In genomic region chr18:76404345-76404831, GRCh38 we compare ENCODE assay signal across 28 cellular contexts.
DNase-seq lines count a peak whose midpoint lies in the region; ATAC-seq, FAIRE-seq and TF ChIP-seq lines count a peak whose summit lies in the region.
"Had no signal": no experiment of that assay in that cellular context is flagged by ENCODE, and none has a peak within 500 bp of the region (broad histone marks: within the 10 kb centered on the region; RNA-seq: fewer than 3 reads in every experiment).

No MANE protein-coding gene starts in this region.

- H2BK120ac ChIP-seq in H9 (ENCODE audit: low read depth, low read length, poor library complexity, severe bottlenecking), result no peak overlapping the region
- H2BK120ac ChIP-seq in IMR-90 (ENCODE audit: low read depth, low read length), result no peak overlapping the region

- no peak overlapping the region for H2BK12ac ChIP-seq in H9 (ENCODE audit: insufficient read length, low read depth, low read length)

- CTCF ChIA-PET in IMR-90 (lab: Yijun Ruan, JAX), result no interaction called here

- H3K4me2 ChIP-seq in H9 (ENCODE audit: insufficient read depth, insufficient read length, low read length) (no peak overlapping the region), IMR-90 (ENCODE audit: low read depth, low read length) (no peak overlapping the region)

- no TSS peak for BruUV-seq in IMR-90 (replicated peaks; lab: Mats Ljungman, UMichigan)

- no peak for DNase-seq in H9
- no peak for DNase-seq in IMR-90
- no peak for DNase-seq in endothelial cell (ENCODE audit: low spot score)
- no peak for DNase-seq in urothelium cell line (ENCODE audit: low spot score)
- no peak for DNase-seq in H4 (ENCODE audit: low spot score)
- DNase-seq in activated CD4-positive, alpha-beta T cell treated with anti-CD3 and anti-CD28 coated beads for 4 hours, result no peak
- DNase-seq: Caco-2; CD8-positive, alpha-beta T cell; DMS 273 treated with DMSO at 0.1 percent for 48 hours; DMS79; EL; GDM1; GOT3; KBM-7; MV-4-11; NCI-H1105; NCI-H1436 treated with DMSO at 0.1 percent for 48 hours; NCI-H1930; NCI-H2107; NCI-H446 treated with DMSO at 0.1 percent for 48 hours; NCI-H526; SHP77 had no signal

- no peak overlapping the region for H3K27ac ChIP-seq in H9 (ENCODE audit: insufficient read length, low read depth, low read length)
- H3K27ac ChIP-seq in IMR-90 (ENCODE audit: insufficient read depth, low read length), result no peak overlapping the region
- H3K27ac ChIP-seq: C4-2B, RWPE1 had no signal

- H2BK15ac ChIP-seq in H9 (ENCODE audit: low read depth, low read length) (no peak overlapping the region), IMR-90 (ENCODE audit: low read depth, low read length) (no peak overlapping the region)

- H3K56ac ChIP-seq in H9 (ENCODE audit: insufficient read length, low read depth, low read length), result no peak overlapping the region
- H3K56ac ChIP-seq in IMR-90 (ENCODE audit: extremely low read depth, insufficient read depth, low read length), result no peak overlapping the region

- H3K4ac ChIP-seq in H9 (ENCODE audit: low read depth, low read length), result no peak overlapping the region
- no peak overlapping the region for H3K4ac ChIP-seq in IMR-90 (ENCODE audit: low read depth, low read length)

- H3K79me1 ChIP-seq in H9 (ENCODE audit: insufficient read depth, low read depth, low read length, poor library complexity, severe bottlenecking) (no peaks in the 10 kb centered on the region), IMR-90 (ENCODE audit: low read depth in 1 of 2, low read length in 2 of 2) (peaks cover 31 to 94% of the 10 kb centered on the region in 2 experiments)

- H3K27ac Mint-ChIP-seq in H9, result no peak overlapping the region
- H3K27ac Mint-ChIP-seq in endothelial cell (ENCODE audit: unreplicated experiment), result no peak overlapping the region
- H3K27ac Mint-ChIP-seq: B cell; CD8-positive, alpha-beta T cell had no signal

- no peaks in the 10 kb centered on the region for H3K27me3 Mint-ChIP-seq in H9 (ENCODE audit: low read depth)
- H3K27me3 Mint-ChIP-seq in endothelial cell (ENCODE audit: unreplicated experiment), result peaks cover 28% of the 10 kb centered on the region
- H3K27me3 Mint-ChIP-seq: B cell had no signal

- H3K9me3 Mint-ChIP-seq in H9, result no peaks in the 10 kb centered on the region
- H3K9me3 Mint-ChIP-seq in endothelial cell (ENCODE audit: unreplicated experiment), result no peaks in the 10 kb centered on the region
- H3K9me3 Mint-ChIP-seq: CD8-positive, alpha-beta T cell had no signal

- H2BK20ac ChIP-seq in H9 (ENCODE audit: low read depth, low read length, poor library complexity, severe bottlenecking), result no peak overlapping the region
- no peak overlapping the region for H2BK20ac ChIP-seq in IMR-90 (ENCODE audit: low read depth, low read length)

- POLR2A ChIA-PET in IMR-90 (lab: Charles Lee; ENCODE audit: unreplicated experiment), result no interaction called here

- H2AK5ac ChIP-seq in H9 (ENCODE audit: insufficient read length, low read length) (no peak overlapping the region), IMR-90 (ENCODE audit: low read depth, low read length) (no peak overlapping the region)

- H3K9me3 ChIP-seq in H9 (ENCODE audit: control insufficient read depth, low read depth, low read length) (no peaks in the 10 kb centered on the region), IMR-90 (ENCODE audit: control insufficient read depth, insufficient read depth, low read length) (no peaks in the 10 kb centered on the region)
- H3K9me3 ChIP-seq: Caco-2 had no signal

- H3K4me1 Mint-ChIP-seq in H9, result peaks cover 3 to 6% of the 10 kb centered on the region in 2 experiments; a peak in 3 of 4 replicates
- H3K4me1 Mint-ChIP-seq in endothelial cell (ENCODE audit: unreplicated experiment), result peaks cover 2% of the 10 kb centered on the region
- H3K4me1 Mint-ChIP-seq: B cell had no signal

- no CpG with 5 or more reads among the region's 8 CpGs for WGBS in H9 (ENCODE audit: extremely low coverage, insufficient read length, low lambda C conversion rate)
- 97% methylated on average over 7 of the region's 8 CpGs; no CpG with 5 or more reads in 1 of the 2 experiments for WGBS in IMR-90 (ENCODE audit: extremely low coverage in 2 of 2, insufficient read length in 1 of 2), 2 experiments

- in situ Hi-C loops in IMR-90 (cut with MboI; ENCODE audit: low sequenced_read_pairs), result loop anchor here (5.0 kb wide), 1 partner anchor 218 kb away; no protein-coding TSS in a partner anchor

- H3K23me2 ChIP-seq in H9 (ENCODE audit: insufficient read length, low read depth, low read length, poor library complexity, severe bottlenecking), result no peaks in the 10 kb centered on the region

- peak overlapping the region; percentile 47 for H4K8ac ChIP-seq in H9 (replicated peaks; ENCODE audit: insufficient read length, low read depth, low read length)
- H4K8ac ChIP-seq in IMR-90 (ENCODE audit: low read depth in 2 of 2, low read length in 2 of 2), result no peak overlapping the region

- H4K5ac ChIP-seq in H9 (ENCODE audit: insufficient read length, low read depth, low read length) (peak overlapping the region; percentile 93), IMR-90 (ENCODE audit: low read depth, low read length) (no peak overlapping the region)

- ATAC-seq in IMR-90 (ENCODE audit: low read depth), result no peak
- ATAC-seq in HG02852 (IDR thresholded peaks at IDR 0.05; ENCODE audit: unreplicated experiment), result no peak
- ATAC-seq: CD8-positive, alpha-beta T cell; Panc1 had no signal

- no peak overlapping the region for H3T11ph ChIP-seq in H9 (ENCODE audit: low read length)

- no peak overlapping the region for H4K91ac ChIP-seq in H9 (ENCODE audit: insufficient read length, low read depth, low read length)
- H4K91ac ChIP-seq in IMR-90 (ENCODE audit: insufficient read depth, low read depth, low read length), result no peak overlapping the region

- H3K4me3 Mint-ChIP-seq in H9 (no peak overlapping the region), endothelial cell (ENCODE audit: unreplicated experiment) (peak overlapping the region; percentile 49)
- H3K4me3 Mint-ChIP-seq: B cell; CD8-positive, alpha-beta T cell had no signal

- H3K18ac ChIP-seq in H9 (ENCODE audit: insufficient read length, low read depth, low read length) (no peak overlapping the region), IMR-90 (ENCODE audit: low read depth, low read length) (no peak overlapping the region)

- H3K9ac ChIP-seq in H9 (ENCODE audit: extremely low read depth, insufficient read length, low read length) (no peak overlapping the region), IMR-90 (ENCODE audit: low read depth, low read length) (no peak overlapping the region)

- peaks cover 0 to 2% (median 0%) of the 10 kb centered on the region in 3 experiments; a peak in 3 of 7 replicates for H3K36me3 Mint-ChIP-seq in H9 (ENCODE audit: insufficient read depth in 1 of 3, low read depth in 3 of 3)
- H3K36me3 Mint-ChIP-seq in endothelial cell (ENCODE audit: low read depth, unreplicated experiment), result peaks cover 23% of the 10 kb centered on the region

- H2BK5ac ChIP-seq in H9 (ENCODE audit: insufficient read length, low read length) (peak overlapping the region; percentile 69), IMR-90 (ENCODE audit: low read depth, low read length, poor library complexity, severe bottlenecking) (no peak overlapping the region)

- H3K4me3 ChIP-seq in IMR-90 (ENCODE audit: insufficient read depth, low read depth, low read length), result no peak overlapping the region

- H2AK9ac ChIP-seq in IMR-90 (replicated peaks; ENCODE audit: low read depth, low read length, poor library complexity), result peak overlapping the region; percentile 43

- no peaks in the 10 kb centered on the region for H4K20me1 ChIP-seq in H9 (ENCODE audit: control insufficient read depth, insufficient read depth, insufficient read length)
- H4K20me1 ChIP-seq in IMR-90 (ENCODE audit: insufficient read depth, low read length), result peaks cover 86% of the 10 kb centered on the region

- no peaks in the 10 kb centered on the region for H3K79me2 ChIP-seq in H9 (ENCODE audit: insufficient read depth, low read length)

- H3K14ac ChIP-seq in H9 (ENCODE audit: insufficient read depth, low read length) (no peak overlapping the region), IMR-90 (replicated peaks; ENCODE audit: low read depth, low read length) (no peak overlapping the region)

- no peak for TF ChIP-seq POLR2A in IMR-90 (IDR thresholded peaks at IDR 0.05; ENCODE audit: low read depth, low read length)

- peaks cover 18% of the 10 kb centered on the region; the same call in 1 of the 2 replicates for H3K36me3 ChIP-seq in IMR-90 (ENCODE audit: control insufficient read depth, insufficient read depth, low read length)

- H3K9me1 ChIP-seq in IMR-90 (ENCODE audit: insufficient read depth, low read length), result peaks cover 27% of the 10 kb centered on the region

- dilution Hi-C loops in IMR-90 (cut with HindIII; ENCODE audit: low sequenced_read_pairs, unreplicated experiment), result no loop called here

- intact Hi-C loops in IMR-90 (cut with micrococcal nuclease), result no loop called here

- no peaks in the 10 kb centered on the region for H3K4me1 ChIP-seq in H9 (ENCODE audit: insufficient read depth, low read length)
- no peaks in the 10 kb centered on the region for H3K4me1 ChIP-seq in IMR-90 (ENCODE audit: control insufficient read depth, insufficient read depth, low read length)
- H3K4me1 ChIP-seq: Caco-2 had no signal

- no peak overlapping the region for H2AFZ ChIP-seq in H9 (ENCODE audit: low read length)
- no peak overlapping the region for H2AFZ ChIP-seq in IMR-90 (replicated peaks; ENCODE audit: low read length, poor library complexity)

- TF ChIP-seq CTCF in H9 (conservative IDR thresholded peaks at IDR 0.05) (no peak), IMR-90 (conservative IDR thresholded peaks at IDR 0.05; ENCODE audit: low read depth, low read length) (no peak), endothelial cell (IDR thresholded peaks at IDR 0.05; ENCODE audit: unreplicated experiment) (no peak)

- H3K23ac ChIP-seq in H9 (ENCODE audit: insufficient read length, low read depth, low read length) (peak overlapping the region; percentile 25), IMR-90 (ENCODE audit: low read depth, low read length) (no peak overlapping the region)

- FAIRE-seq in urothelium cell line (lab: Jason Lieb, UNC), result peak; percentile 89
- FAIRE-seq: GM12892 had no signal

- no peak for TF ChIP-seq RAD21 in IMR-90 (IDR thresholded peaks at IDR 0.05; ENCODE audit: low read length)

- no peaks in the 10 kb centered on the region for H3K27me3 ChIP-seq in H9 (ENCODE audit: insufficient read depth, low read length)
- H3K27me3 ChIP-seq in IMR-90 (ENCODE audit: control insufficient read depth, insufficient read depth, low read length), result no peaks in the 10 kb centered on the region

TF ChIP-seq in IMR-90, 13 proteins besides CTCF, POLR2A, EP300 and RAD21 (continues in another document):
- TF ChIP-seq CEBPB (IDR thresholded peaks at IDR 0.05; ENCODE audit: low read depth, low read length) (no peak), ELK1 (IDR thresholded peaks at IDR 0.05; ENCODE audit: borderline replicate concordance, low read depth, low read length) (no peak)
